ENCODE assay signal across 18 cellular contexts in genomic region chr15:94592495-94592894, GRCh38.
A peak's percentile ranks its signal among the peaks of the same experiment; 100 is the strongest.
DNase-seq lines count a peak whose midpoint lies in the region; ATAC-seq and TF ChIP-seq lines count a peak whose summit lies in the region.
"Had no signal": no experiment of that assay in that cellular context is flagged by ENCODE, and none has a peak within 500 bp of the region (broad histone marks: within the 10 kb centered on the region; RNA-seq: fewer than 3 reads in every experiment).

No MANE protein-coding gene starts in this region.

- no peaks in the 10 kb centered on the region for H3K27me3 Mint-ChIP-seq in osteocyte (ENCODE audit: unreplicated experiment)

- H3K4me1 Mint-ChIP-seq in osteocyte (ENCODE audit: unreplicated experiment), result no peaks in the 10 kb centered on the region
- H3K4me1 Mint-ChIP-seq: B cell had no signal

- DNase-seq in left ventricle myocardium superior (no peak), right atrium auricular region (ENCODE audit: low spot score) (no peak), osteocyte (ENCODE audit: extremely low spot score, unreplicated experiment) (peak; percentile 51), tibial nerve (ENCODE audit: low spot score in 2 of 2) (peak; percentile 49 to 69), NCI-H526 treated with DMSO at 0.1 percent for 48 hours (lab: John Stamatoyannopoulos, UW) (no peak)
- DNase-seq: 8988T; ACHN; AML-193; Caco-2; Calu3; CD4-positive, alpha-beta T cell; CD8-positive, alpha-beta T cell; DMS79 treated with DMSO at 0.1 percent for 48 hours; GF-D8 had no signal

- H3K4me3 ChIP-seq in right atrium auricular region, result no peak overlapping the region
- no peak overlapping the region for H3K4me3 ChIP-seq in tibial nerve
- H3K4me3 ChIP-seq: BLaER1 treated with 17β-estradiol and CSF1 and Interleukin-3, amounts not matched to agents 10 nM and 100 nM had no signal

- no peak overlapping the region for H3K27ac Mint-ChIP-seq in osteocyte (ENCODE audit: unreplicated experiment)
- H3K27ac Mint-ChIP-seq: B cell; CD4-positive, alpha-beta T cell; CD8-positive, alpha-beta T cell had no signal

- intact Hi-C loops in left ventricle myocardium superior (cut with micrococcal nuclease), result no loop called here

- H3K4me1 ChIP-seq in right atrium auricular region (no peaks in the 10 kb centered on the region), tibial nerve (peaks cover 0 to 5% (median 0%) of the 10 kb centered on the region in 4 donors)
- H3K4me1 ChIP-seq: BLaER1 treated with 17β-estradiol and CSF1 and Interleukin-3, amounts not matched to agents 10 nM and 100 nM; Caco-2 had no signal

- no peaks in the 10 kb centered on the region for H3K27me3 ChIP-seq in right atrium auricular region
- no peaks in the 10 kb centered on the region for H3K27me3 ChIP-seq in tibial nerve

- H3K27ac ChIP-seq in right atrium auricular region (no peak overlapping the region), tibial nerve (no peak overlapping the region)
- H3K27ac ChIP-seq: BLaER1 treated with 17β-estradiol and CSF1 and Interleukin-3, amounts not matched to agents 10 nM and 100 nM; C4-2B had no signal

- peak; percentile 52 for ATAC-seq in left ventricle myocardium superior
- ATAC-seq in HG02840 (IDR thresholded peaks at IDR 0.05; ENCODE audit: low FRiP score, unreplicated experiment), result no peak
- ATAC-seq: CD8-positive, alpha-beta T cell had no signal

- no peak for TF ChIP-seq POLR2A in tibial nerve (IDR thresholded peaks at IDR 0.05)

- H3K4me3 Mint-ChIP-seq in osteocyte (ENCODE audit: unreplicated experiment), result no peak overlapping the region
- H3K4me3 Mint-ChIP-seq: B cell; CD4-positive, alpha-beta T cell; CD8-positive, alpha-beta T cell had no signal

- TF ChIP-seq CTCF in right atrium auricular region (IDR thresholded peaks at IDR 0.05) (no peak), osteocyte (IDR thresholded peaks at IDR 0.05) (no peak), tibial nerve (IDR thresholded peaks at IDR 0.05) (no peak)

- H3K9me3 ChIP-seq in right atrium auricular region (no peaks in the 10 kb centered on the region), tibial nerve (peaks cover 0 to 4% (median 0%) of the 10 kb centered on the region in 4 donors)
- H3K9me3 ChIP-seq: Caco-2 had no signal

- no peaks in the 10 kb centered on the region for H3K36me3 ChIP-seq in right atrium auricular region
- no peaks in the 10 kb centered on the region for H3K36me3 ChIP-seq in tibial nerve
- H3K36me3 ChIP-seq: BLaER1 treated with 17β-estradiol and CSF1 and Interleukin-3, amounts not matched to agents 10 nM and 100 nM had no signal

- peaks cover 27% of the 10 kb centered on the region for H3K9me3 Mint-ChIP-seq in osteocyte (ENCODE audit: unreplicated experiment)
- H3K9me3 Mint-ChIP-seq: CD4-positive, alpha-beta T cell; CD8-positive, alpha-beta T cell had no signal

- TF ChIP-seq EP300 in tibial nerve (IDR thresholded peaks at IDR 0.05), result peak in 1 of 2 donors; percentile 58

- no peaks in the 10 kb centered on the region for H3K36me3 Mint-ChIP-seq in osteocyte (ENCODE audit: unreplicated experiment)
- H3K36me3 Mint-ChIP-seq: CD8-positive, alpha-beta T cell had no signal

Comparison
In these comparisons a context has a peak if more than half of its experiments do, and no peak if none do; other contexts are left out.
1. DNase-seq: peak in osteocyte (single experiment) and tibial nerve (2 of 2); none in left ventricle myocardium superior (single experiment), right atrium auricular region (single experiment) and NCI-H526 treated with DMSO at 0.1 percent for 48 hours (single experiment).